Comparison of ENCODE assay signal across 1 cellular context in the genomic region with DNA sequence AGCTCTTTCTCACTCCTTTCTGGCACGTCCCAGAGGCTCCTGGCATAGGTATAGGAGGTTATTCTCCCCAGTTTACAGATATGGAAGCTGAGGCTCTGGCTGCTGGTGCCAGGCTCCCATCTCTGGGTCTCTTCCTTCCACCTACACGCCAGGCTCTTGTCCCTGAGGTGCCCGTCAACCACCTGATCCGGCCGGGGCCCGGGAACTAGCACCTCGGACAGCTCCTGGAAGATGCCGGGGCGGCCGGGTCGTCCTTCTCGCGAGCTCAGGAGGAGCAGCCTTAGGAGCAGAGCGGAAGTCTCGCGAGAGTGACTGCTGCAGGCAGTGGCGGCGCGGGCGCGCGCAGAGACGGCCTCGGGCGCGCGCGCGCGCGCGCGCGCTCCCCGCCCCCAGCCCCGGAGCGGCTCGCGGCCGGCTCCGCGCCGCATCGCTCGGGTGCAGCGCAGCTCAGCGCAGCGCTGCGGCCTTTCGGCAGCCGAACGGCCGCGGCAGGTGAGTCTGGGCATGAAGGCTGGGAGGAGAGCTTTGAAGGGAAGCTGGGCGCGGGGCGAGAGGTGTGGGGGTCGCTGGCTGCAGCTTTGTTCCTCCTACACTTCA.
TF ChIP-seq lines count a peak whose summit lies in the region.

A gene with protein sequence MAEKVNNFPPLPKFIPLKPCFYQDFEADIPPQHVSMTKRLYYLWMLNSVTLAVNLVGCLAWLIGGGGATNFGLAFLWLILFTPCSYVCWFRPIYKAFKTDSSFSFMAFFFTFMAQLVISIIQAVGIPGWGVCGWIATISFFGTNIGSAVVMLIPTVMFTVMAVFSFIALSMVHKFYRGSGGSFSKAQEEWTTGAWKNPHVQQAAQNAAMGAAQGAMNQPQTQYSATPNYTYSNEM (plus strand): TSS at position 382 of the 597 bp plus-strand sequence. CDS start 16,277 bp downstream, outside the sequence.

TF ChIP-seq in HepG2, 621 proteins besides CTCF, POLR2A, EP300 and RAD21 (continued from another document and continues in another):
- TF ChIP-seq SOX6 (IDR thresholded peaks at IDR 0.05) (no peak), SOX6 (CRISPR knock-in tag; IDR thresholded peaks at IDR 0.05) (0 out of 2 replicates have a peak, but pooled peaks have one; percentile 18), DR1 (CRISPR knock-in tag; IDR thresholded peaks at IDR 0.05) (peak; percentile 68; the same call in 1 of the 2 replicates), CEBPB (IDR thresholded peaks at IDR 0.05; ENCODE audit: borderline replicate concordance, low read depth, low read length) (no peak), ZBTB21 (CRISPR knock-in tag; IDR thresholded peaks at IDR 0.05) (no peak), ZNF777 (CRISPR knock-in tag; IDR thresholded peaks at IDR 0.05) (no peak; the same call in 1 of the 2 replicates), MTA3 (CRISPR knock-in tag; IDR thresholded peaks at IDR 0.05) (no peak), ATM (IDR thresholded peaks at IDR 0.05; ENCODE audit: borderline replicate concordance) (no peak), NAIF1 (CRISPR knock-in tag; IDR thresholded peaks at IDR 0.05; ENCODE audit: borderline replicate concordance) (no peak), RARA (CRISPR knock-in tag; IDR thresholded peaks at IDR 0.05) (peak; percentile 71), YEATS4 (CRISPR knock-in tag; IDR thresholded peaks at IDR 0.05; ENCODE audit: borderline replicate concordance) (peak; percentile 56), ZNF615 (CRISPR knock-in tag; IDR thresholded peaks at IDR 0.05; ENCODE audit: borderline replicate concordance) (no peak), RORA (CRISPR knock-in tag; IDR thresholded peaks at IDR 0.05) (no peak), BHLHE40 (IDR thresholded peaks at IDR 0.05; ENCODE audit: low read length) (no peak), ZNF556 (CRISPR knock-in tag; IDR thresholded peaks at IDR 0.05; ENCODE audit: borderline replicate concordance) (no peak), FOXA3 (CRISPR knock-in tag; IDR thresholded peaks at IDR 0.05) (no peak; the same call in 1 of the 2 replicates), ZNF782 (CRISPR knock-in tag; IDR thresholded peaks at IDR 0.05; ENCODE audit: borderline replicate concordance) (0 out of 2 replicates have a peak, but pooled peaks have one; percentile 18), RXRB (CRISPR knock-in tag; IDR thresholded peaks at IDR 0.05; ENCODE audit: borderline replicate concordance) (peak; percentile 79), ZNF432 (CRISPR knock-in tag; IDR thresholded peaks at IDR 0.05; ENCODE audit: borderline replicate concordance) (no peak), PAF1 (CRISPR knock-in tag; IDR thresholded peaks at IDR 0.05) (no peak), ZNF496 (CRISPR knock-in tag; IDR thresholded peaks at IDR 0.05; ENCODE audit: insufficient replicate concordance) (no peak), PHF5A (CRISPR knock-in tag; IDR thresholded peaks at IDR 0.05; ENCODE audit: low read depth, unreplicated experiment) (peak; percentile 62), CAMTA2 (CRISPR knock-in tag; IDR thresholded peaks at IDR 0.05; ENCODE audit: borderline replicate concordance) (peak; percentile 70; the same call in 1 of the 2 replicates), NFE2L1 (CRISPR knock-in tag; IDR thresholded peaks at IDR 0.05; ENCODE audit: borderline replicate concordance) (no peak), PHF8 (CRISPR knock-in tag; IDR thresholded peaks at IDR 0.05) (peak; percentile 84), SMAD3 (CRISPR knock-in tag; IDR thresholded peaks at IDR 0.05) (peak; percentile 95), ZNF788 (CRISPR knock-in tag; IDR thresholded peaks at IDR 0.05; ENCODE audit: borderline replicate concordance) (no peak), SRSF4 (IDR thresholded peaks at IDR 0.05; ENCODE audit: low read depth, low read length, poor library complexity, severe bottlenecking) (no peak), RBM22 (optimal IDR thresholded peaks at IDR 0.05; ENCODE audit: low read length) (no peak), ZBTB38 (CRISPR knock-in tag; IDR thresholded peaks at IDR 0.05) (peak; percentile 38; the same call in 1 of the 2 replicates), TEAD3 (CRISPR knock-in tag; optimal IDR thresholded peaks at IDR 0.05; ENCODE audit: borderline replicate concordance) (peak; percentile 89), ZNF766 (CRISPR knock-in tag; IDR thresholded peaks at IDR 0.05; ENCODE audit: borderline replicate concordance) (peak; percentile 90), ZNF101 (CRISPR knock-in tag; IDR thresholded peaks at IDR 0.05; ENCODE audit: borderline replicate concordance, low read depth) (no peak), HOXA3 (CRISPR knock-in tag; IDR thresholded peaks at IDR 0.05) (peak; percentile 87), SETDB1 (CRISPR knock-in tag; IDR thresholded peaks at IDR 0.05; ENCODE audit: borderline replicate concordance) (no peak), ZBTB3 (CRISPR knock-in tag; IDR thresholded peaks at IDR 0.05; ENCODE audit: borderline replicate concordance, low read depth) (no peak; the same call in 1 of the 2 replicates), ZNF136 (CRISPR knock-in tag; IDR thresholded peaks at IDR 0.05; ENCODE audit: low read depth) (no peak), NR2F2 (IDR thresholded peaks at IDR 0.05; ENCODE audit: borderline replicate concordance, low read depth) (no peak), SMYD3 (CRISPR knock-in tag; IDR thresholded peaks at IDR 0.05) (no peak), ZSCAN31 (CRISPR knock-in tag; IDR thresholded peaks at IDR 0.05; ENCODE audit: low read depth) (peak; percentile 79), ELF1 (CRISPR knock-in tag; IDR thresholded peaks at IDR 0.05) (peak; percentile 49; the same call in 1 of the 2 replicates)
- TF ChIP-seq, protein P1, sequence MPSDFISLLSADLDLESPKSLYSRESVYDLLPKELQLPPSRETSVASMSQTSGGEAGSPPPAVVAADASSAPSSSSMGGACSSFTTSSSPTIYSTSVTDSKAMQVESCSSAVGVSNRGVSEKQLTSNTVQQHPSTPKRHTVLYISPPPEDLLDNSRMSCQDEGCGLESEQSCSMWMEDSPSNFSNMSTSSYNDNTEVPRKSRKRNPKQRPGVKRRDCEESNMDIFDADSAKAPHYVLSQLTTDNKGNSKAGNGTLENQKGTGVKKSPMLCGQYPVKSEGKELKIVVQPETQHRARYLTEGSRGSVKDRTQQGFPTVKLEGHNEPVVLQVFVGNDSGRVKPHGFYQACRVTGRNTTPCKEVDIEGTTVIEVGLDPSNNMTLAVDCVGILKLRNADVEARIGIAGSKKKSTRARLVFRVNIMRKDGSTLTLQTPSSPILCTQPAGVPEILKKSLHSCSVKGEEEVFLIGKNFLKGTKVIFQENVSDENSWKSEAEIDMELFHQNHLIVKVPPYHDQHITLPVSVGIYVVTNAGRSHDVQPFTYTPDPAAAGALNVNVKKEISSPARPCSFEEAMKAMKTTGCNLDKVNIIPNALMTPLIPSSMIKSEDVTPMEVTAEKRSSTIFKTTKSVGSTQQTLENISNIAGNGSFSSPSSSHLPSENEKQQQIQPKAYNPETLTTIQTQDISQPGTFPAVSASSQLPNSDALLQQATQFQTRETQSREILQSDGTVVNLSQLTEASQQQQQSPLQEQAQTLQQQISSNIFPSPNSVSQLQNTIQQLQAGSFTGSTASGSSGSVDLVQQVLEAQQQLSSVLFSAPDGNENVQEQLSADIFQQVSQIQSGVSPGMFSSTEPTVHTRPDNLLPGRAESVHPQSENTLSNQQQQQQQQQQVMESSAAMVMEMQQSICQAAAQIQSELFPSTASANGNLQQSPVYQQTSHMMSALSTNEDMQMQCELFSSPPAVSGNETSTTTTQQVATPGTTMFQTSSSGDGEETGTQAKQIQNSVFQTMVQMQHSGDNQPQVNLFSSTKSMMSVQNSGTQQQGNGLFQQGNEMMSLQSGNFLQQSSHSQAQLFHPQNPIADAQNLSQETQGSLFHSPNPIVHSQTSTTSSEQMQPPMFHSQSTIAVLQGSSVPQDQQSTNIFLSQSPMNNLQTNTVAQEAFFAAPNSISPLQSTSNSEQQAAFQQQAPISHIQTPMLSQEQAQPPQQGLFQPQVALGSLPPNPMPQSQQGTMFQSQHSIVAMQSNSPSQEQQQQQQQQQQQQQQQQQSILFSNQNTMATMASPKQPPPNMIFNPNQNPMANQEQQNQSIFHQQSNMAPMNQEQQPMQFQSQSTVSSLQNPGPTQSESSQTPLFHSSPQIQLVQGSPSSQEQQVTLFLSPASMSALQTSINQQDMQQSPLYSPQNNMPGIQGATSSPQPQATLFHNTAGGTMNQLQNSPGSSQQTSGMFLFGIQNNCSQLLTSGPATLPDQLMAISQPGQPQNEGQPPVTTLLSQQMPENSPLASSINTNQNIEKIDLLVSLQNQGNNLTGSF (CRISPR knock-in tag; IDR thresholded peaks at IDR 0.05): peak; percentile 92; the same call in 1 of the 2 replicates
- TF ChIP-seq, protein P2, sequence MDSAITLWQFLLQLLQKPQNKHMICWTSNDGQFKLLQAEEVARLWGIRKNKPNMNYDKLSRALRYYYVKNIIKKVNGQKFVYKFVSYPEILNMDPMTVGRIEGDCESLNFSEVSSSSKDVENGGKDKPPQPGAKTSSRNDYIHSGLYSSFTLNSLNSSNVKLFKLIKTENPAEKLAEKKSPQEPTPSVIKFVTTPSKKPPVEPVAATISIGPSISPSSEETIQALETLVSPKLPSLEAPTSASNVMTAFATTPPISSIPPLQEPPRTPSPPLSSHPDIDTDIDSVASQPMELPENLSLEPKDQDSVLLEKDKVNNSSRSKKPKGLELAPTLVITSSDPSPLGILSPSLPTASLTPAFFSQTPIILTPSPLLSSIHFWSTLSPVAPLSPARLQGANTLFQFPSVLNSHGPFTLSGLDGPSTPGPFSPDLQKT (CRISPR knock-in tag; IDR thresholded peaks at IDR 0.05; ENCODE audit: borderline replicate concordance): no peak
- TF ChIP-seq, protein P3, sequence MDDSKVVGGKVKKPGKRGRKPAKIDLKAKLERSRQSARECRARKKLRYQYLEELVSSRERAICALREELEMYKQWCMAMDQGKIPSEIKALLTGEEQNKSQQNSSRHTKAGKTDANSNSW (CRISPR knock-in tag; IDR thresholded peaks at IDR 0.05; ENCODE audit: borderline replicate concordance): no peak
- TF ChIP-seq, protein P4, sequence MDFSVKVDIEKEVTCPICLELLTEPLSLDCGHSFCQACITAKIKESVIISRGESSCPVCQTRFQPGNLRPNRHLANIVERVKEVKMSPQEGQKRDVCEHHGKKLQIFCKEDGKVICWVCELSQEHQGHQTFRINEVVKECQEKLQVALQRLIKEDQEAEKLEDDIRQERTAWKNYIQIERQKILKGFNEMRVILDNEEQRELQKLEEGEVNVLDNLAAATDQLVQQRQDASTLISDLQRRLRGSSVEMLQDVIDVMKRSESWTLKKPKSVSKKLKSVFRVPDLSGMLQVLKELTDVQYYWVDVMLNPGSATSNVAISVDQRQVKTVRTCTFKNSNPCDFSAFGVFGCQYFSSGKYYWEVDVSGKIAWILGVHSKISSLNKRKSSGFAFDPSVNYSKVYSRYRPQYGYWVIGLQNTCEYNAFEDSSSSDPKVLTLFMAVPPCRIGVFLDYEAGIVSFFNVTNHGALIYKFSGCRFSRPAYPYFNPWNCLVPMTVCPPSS (IDR thresholded peaks at IDR 0.05): no peak
- TF ChIP-seq, protein P5, sequence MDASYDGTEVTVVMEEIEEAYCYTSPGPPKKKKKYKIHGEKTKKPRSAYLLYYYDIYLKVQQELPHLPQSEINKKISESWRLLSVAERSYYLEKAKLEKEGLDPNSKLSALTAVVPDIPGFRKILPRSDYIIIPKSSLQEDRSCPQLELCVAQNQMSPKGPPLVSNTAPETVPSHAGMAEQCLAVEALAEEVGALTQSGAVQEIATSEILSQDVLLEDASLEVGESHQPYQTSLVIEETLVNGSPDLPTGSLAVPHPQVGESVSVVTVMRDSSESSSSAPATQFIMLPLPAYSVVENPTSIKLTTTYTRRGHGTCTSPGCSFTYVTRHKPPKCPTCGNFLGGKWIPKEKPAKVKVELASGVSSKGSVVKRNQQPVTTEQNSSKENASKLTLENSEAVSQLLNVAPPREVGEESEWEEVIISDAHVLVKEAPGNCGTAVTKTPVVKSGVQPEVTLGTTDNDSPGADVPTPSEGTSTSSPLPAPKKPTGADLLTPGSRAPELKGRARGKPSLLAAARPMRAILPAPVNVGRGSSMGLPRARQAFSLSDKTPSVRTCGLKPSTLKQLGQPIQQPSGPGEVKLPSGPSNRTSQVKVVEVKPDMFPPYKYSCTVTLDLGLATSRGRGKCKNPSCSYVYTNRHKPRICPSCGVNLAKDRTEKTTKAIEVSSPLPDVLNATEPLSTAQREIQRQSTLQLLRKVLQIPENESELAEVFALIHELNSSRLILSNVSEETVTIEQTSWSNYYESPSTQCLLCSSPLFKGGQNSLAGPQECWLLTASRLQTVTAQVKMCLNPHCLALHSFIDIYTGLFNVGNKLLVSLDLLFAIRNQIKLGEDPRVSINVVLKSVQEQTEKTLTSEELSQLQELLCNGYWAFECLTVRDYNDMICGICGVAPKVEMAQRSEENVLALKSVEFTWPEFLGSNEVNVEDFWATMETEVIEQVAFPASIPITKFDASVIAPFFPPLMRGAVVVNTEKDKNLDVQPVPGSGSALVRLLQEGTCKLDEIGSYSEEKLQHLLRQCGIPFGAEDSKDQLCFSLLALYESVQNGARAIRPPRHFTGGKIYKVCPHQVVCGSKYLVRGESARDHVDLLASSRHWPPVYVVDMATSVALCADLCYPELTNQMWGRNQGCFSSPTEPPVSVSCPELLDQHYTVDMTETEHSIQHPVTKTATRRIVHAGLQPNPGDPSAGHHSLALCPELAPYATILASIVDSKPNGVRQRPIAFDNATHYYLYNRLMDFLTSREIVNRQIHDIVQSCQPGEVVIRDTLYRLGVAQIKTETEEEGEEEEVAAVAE (CRISPR knock-in tag; IDR thresholded peaks at IDR 0.05; ENCODE audit: borderline replicate concordance): peak; percentile 85
- TF ChIP-seq, protein P6, sequence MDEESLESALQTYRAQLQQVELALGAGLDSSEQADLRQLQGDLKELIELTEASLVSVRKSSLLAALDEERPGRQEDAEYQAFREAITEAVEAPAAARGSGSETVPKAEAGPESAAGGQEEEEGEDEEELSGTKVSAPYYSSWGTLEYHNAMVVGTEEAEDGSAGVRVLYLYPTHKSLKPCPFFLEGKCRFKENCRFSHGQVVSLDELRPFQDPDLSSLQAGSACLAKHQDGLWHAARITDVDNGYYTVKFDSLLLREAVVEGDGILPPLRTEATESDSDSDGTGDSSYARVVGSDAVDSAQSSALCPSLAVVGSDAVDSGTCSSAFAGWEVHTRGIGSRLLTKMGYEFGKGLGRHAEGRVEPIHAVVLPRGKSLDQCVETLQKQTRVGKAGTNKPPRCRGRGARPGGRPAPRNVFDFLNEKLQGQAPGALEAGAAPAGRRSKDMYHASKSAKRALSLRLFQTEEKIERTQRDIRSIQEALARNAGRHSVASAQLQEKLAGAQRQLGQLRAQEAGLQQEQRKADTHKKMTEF (CRISPR knock-in tag; IDR thresholded peaks at IDR 0.05): peak; percentile 47; the same call in 1 of the 2 replicates
- TF ChIP-seq, protein P7, sequence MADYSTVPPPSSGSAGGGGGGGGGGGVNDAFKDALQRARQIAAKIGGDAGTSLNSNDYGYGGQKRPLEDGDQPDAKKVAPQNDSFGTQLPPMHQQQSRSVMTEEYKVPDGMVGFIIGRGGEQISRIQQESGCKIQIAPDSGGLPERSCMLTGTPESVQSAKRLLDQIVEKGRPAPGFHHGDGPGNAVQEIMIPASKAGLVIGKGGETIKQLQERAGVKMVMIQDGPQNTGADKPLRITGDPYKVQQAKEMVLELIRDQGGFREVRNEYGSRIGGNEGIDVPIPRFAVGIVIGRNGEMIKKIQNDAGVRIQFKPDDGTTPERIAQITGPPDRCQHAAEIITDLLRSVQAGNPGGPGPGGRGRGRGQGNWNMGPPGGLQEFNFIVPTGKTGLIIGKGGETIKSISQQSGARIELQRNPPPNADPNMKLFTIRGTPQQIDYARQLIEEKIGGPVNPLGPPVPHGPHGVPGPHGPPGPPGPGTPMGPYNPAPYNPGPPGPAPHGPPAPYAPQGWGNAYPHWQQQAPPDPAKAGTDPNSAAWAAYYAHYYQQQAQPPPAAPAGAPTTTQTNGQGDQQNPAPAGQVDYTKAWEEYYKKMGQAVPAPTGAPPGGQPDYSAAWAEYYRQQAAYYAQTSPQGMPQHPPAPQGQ (CRISPR knock-in tag; IDR thresholded peaks at IDR 0.05; ENCODE audit: borderline replicate concordance): no peak
